ENCODE assay signal across 39 cellular contexts in genomic region chr11:71577469-71578004, GRCh38. TPM values are rescaled to one million over a fixed set of nuclear protein-coding genes. Genes with fewer than 3 reads are reported as not detected.
"Had no signal": no experiment of that assay in that cellular context is flagged by ENCODE, and none has a peak within 500 bp of the region (broad histone marks: within the 10 kb centered on the region; RNA-seq: fewer than 3 reads in every experiment).

No MANE protein-coding gene starts in this region.

- H3K27ac ChIP-seq: adrenal gland, body of pancreas, cardiac muscle cell, colonic mucosa, epithelial cell of prostate, esophagus squamous epithelium, gastroesophageal sphincter had no signal

- DNase-seq: activated CD4-positive, alpha-beta memory T cell treated with anti-CD3 and anti-CD28 coated beads for 36 hours; activated CD4-positive, alpha-beta T cell treated with anti-CD3 and anti-CD28 coated beads for 36 hours; activated CD4-positive, alpha-beta T cell treated with anti-CD3 and anti-CD28 coated beads, Interleukin-2, amount 10 ng/mL, durations not matched to agents 24 days and 14 days; activated CD4-positive, CD25-positive, alpha-beta regulatory T cell; activated CD4-positive, CD25-positive, alpha-beta regulatory T cell treated with anti-CD3 and anti-CD28 coated beads, Interleukin-2, amount 50 U/mL, for 72 hours; activated CD8-positive, alpha-beta memory T cell treated with anti-CD3 and anti-CD28 coated beads, Interleukin-2, amount 10 ng/mL, durations not matched to agents 7 days and 5 days; activated CD8-positive, alpha-beta memory T cell treated with anti-CD3 and anti-CD28 coated beads, Interleukin-2, amount 50 U/mL, for 4 hours; activated CD8-positive, alpha-beta T cell treated with anti-CD3 and anti-CD28 coated beads, Interleukin-2, amount 10 ng/mL, durations not matched to agents 7 days and 5 days; activated effector memory CD4-positive, alpha-beta T cell treated with anti-CD3 and anti-CD28 coated beads, Interleukin-2, amount 50 U/mL, for 16 hours; activated naive CD4-positive, alpha-beta T cell treated with anti-CD3 and anti-CD28 coated beads for 36 hours; activated naive CD8-positive, alpha-beta T cell treated with anti-CD3 and anti-CD28 coated beads for 36 hours; activated naive CD8-positive, alpha-beta T cell treated with anti-CD3 and anti-CD28 coated beads, Interleukin-2, amount 50 U/mL, for 24 hours; activated T-cell treated with anti-CD3 and anti-CD28 coated beads, Interleukin-2, amount 50 U/mL, for 1 hour; activated T-cell treated with anti-CD3 and anti-CD28 coated beads, Interleukin-2, amount 50 U/mL, for 48 hours; adrenal gland; amygdala; aorta; body of pancreas; central memory CD4-positive, alpha-beta T cell; cerebellar nuclear complex; colonic mucosa; effector CD8-positive, alpha-beta T cell; esophagus squamous epithelium; foreskin melanocyte; T-helper 2 cell had no signal

- H3K36me3 ChIP-seq: adrenal gland, cardiac muscle cell, colonic mucosa, esophagus squamous epithelium, gastroesophageal sphincter had no signal

- H3K4me1 ChIP-seq: adrenal gland, body of pancreas, colonic mucosa had no signal

- FAIRE-seq: endometrium, endothelial cell of umbilical vein had no signal

- H3K4me3 ChIP-seq: adrenal gland, body of pancreas, cardiac muscle cell, colonic mucosa, esophagus squamous epithelium, gastroesophageal sphincter had no signal

- H3K27me3 ChIP-seq: adrenal gland, body of pancreas, cardiac muscle cell, colonic mucosa had no signal

- H3K9me3 ChIP-seq: adrenal gland, body of pancreas, colonic mucosa, esophagus squamous epithelium, gastroesophageal sphincter had no signal

- ATAC-seq: activated CD4-positive, alpha-beta T cell treated with anti-CD3 and anti-CD28 coated beads for 36 hours; activated CD8-positive, alpha-beta memory T cell treated with anti-CD3 and anti-CD28 coated beads, Interleukin-2, amount 10 ng/mL, durations not matched to agents 7 days and 5 days; activated CD8-positive, alpha-beta T cell treated with anti-CD3 and anti-CD28 coated beads, Interleukin-2, amount 10 ng/mL, durations not matched to agents 7 days and 5 days; activated naive CD8-positive, alpha-beta T cell treated with anti-CD3 and anti-CD28 coated beads, Interleukin-2, amount 50 U/mL, for 24 hours; body of pancreas; gastroesophageal sphincter had no signal

RNA-seq across cellular contexts. Expression of gene KRTAP5-11, which starts 5.1 kb away (rescaled TPM):
- total RNA-seq: activated CD4-positive, alpha-beta memory T cell treated with anti-CD3 and anti-CD28 coated beads for 36 hours; activated CD4-positive, alpha-beta T cell treated with anti-CD3 and anti-CD28 coated beads for 36 hours; activated CD4-positive, alpha-beta T cell treated with anti-CD3 and anti-CD28 coated beads, Interleukin-2, amount 10 ng/mL, durations not matched to agents 24 days and 14 days; activated CD8-positive, alpha-beta memory T cell treated with anti-CD3 and anti-CD28 coated beads for 36 hours; activated CD8-positive, alpha-beta memory T cell treated with anti-CD3 and anti-CD28 coated beads, Interleukin-2, amount 10 ng/mL, durations not matched to agents 7 days and 5 days; activated CD8-positive, alpha-beta T cell treated with anti-CD3 and anti-CD28 coated beads, Interleukin-2, amount 10 ng/mL, durations not matched to agents 7 days and 5 days; activated naive CD4-positive, alpha-beta T cell treated with anti-CD3 and anti-CD28 coated beads for 36 hours; activated naive CD8-positive, alpha-beta T cell treated with anti-CD3 and anti-CD28 coated beads for 36 hours; activated T-helper 1 cell treated with anti-CD3 and anti-CD28 coated beads, Interleukin-12 subunit alpha, Interleukin-12 subunit beta, Interleukin-2, Interleukin-4 antibody, amounts not matched to agents 30 ng/mL and 10 ng/mL and 1 ng/mL, durations not matched to agents 14 hours and 24 hours and 36 hours; activated T-helper 2 cell treated with anti-CD3 and anti-CD28 coated beads, Interferon-gamma antibody, Interleukin-2, Interleukin-4, amounts not matched to agents 10 μg/mL and 5 μg/mL and 100 μg/mL, durations not matched to agents 14 hours and 24 hours and 36 hours; adrenal gland; aorta; body of pancreas; cardiac muscle cell; colonic mucosa; dermis microvascular lymphatic vessel endothelial cell; endothelial cell of umbilical vein; esophagus squamous epithelium; fibroblast of lung; fibroblast of villous mesenchyme; gastroesophageal sphincter; glomerular endothelial cell; T-helper 1 cell treated with Interleukin-12 subunit alpha and Interleukin-12 subunit beta and Interleukin-4 antibody, amounts not matched to agents 30 ng/mL and 1 ng/mL, for 36 hours had no signal
- polyA plus RNA-seq: adrenal gland, aorta, cardiac muscle cell, endothelial cell of umbilical vein, esophagus, fibroblast of lung had no signal

RNA-seq across cellular contexts. Expression of gene KRTAP5-10, which starts 12.2 kb away (rescaled TPM):
- total RNA-seq: activated CD4-positive, alpha-beta memory T cell treated with anti-CD3 and anti-CD28 coated beads for 36 hours; activated CD4-positive, alpha-beta T cell treated with anti-CD3 and anti-CD28 coated beads for 36 hours; activated CD4-positive, alpha-beta T cell treated with anti-CD3 and anti-CD28 coated beads, Interleukin-2, amount 10 ng/mL, durations not matched to agents 24 days and 14 days; activated CD8-positive, alpha-beta memory T cell treated with anti-CD3 and anti-CD28 coated beads for 36 hours; activated CD8-positive, alpha-beta memory T cell treated with anti-CD3 and anti-CD28 coated beads, Interleukin-2, amount 10 ng/mL, durations not matched to agents 7 days and 5 days; activated CD8-positive, alpha-beta T cell treated with anti-CD3 and anti-CD28 coated beads, Interleukin-2, amount 10 ng/mL, durations not matched to agents 7 days and 5 days; activated naive CD4-positive, alpha-beta T cell treated with anti-CD3 and anti-CD28 coated beads for 36 hours; activated naive CD8-positive, alpha-beta T cell treated with anti-CD3 and anti-CD28 coated beads for 36 hours; activated T-helper 1 cell treated with anti-CD3 and anti-CD28 coated beads, Interleukin-12 subunit alpha, Interleukin-12 subunit beta, Interleukin-2, Interleukin-4 antibody, amounts not matched to agents 30 ng/mL and 10 ng/mL and 1 ng/mL, durations not matched to agents 14 hours and 24 hours and 36 hours; activated T-helper 2 cell treated with anti-CD3 and anti-CD28 coated beads, Interferon-gamma antibody, Interleukin-2, Interleukin-4, amounts not matched to agents 10 μg/mL and 5 μg/mL and 100 μg/mL, durations not matched to agents 14 hours and 24 hours and 36 hours; adrenal gland; aorta; body of pancreas; cardiac muscle cell; dermis microvascular lymphatic vessel endothelial cell; endothelial cell of umbilical vein; esophagus squamous epithelium; fibroblast of lung; fibroblast of villous mesenchyme; gastroesophageal sphincter; glomerular endothelial cell; T-helper 1 cell treated with Interleukin-12 subunit alpha and Interleukin-12 subunit beta and Interleukin-4 antibody, amounts not matched to agents 30 ng/mL and 1 ng/mL, for 36 hours had no signal
- polyA plus RNA-seq: endothelial cell of umbilical vein, fibroblast of lung had no signal

RNA-seq across cellular contexts. Expression of gene KRTAP5-9, which starts 29.3 kb away (rescaled TPM):
- total RNA-seq: activated CD4-positive, alpha-beta T cell treated with anti-CD3 and anti-CD28 coated beads, Interleukin-2, amount 10 ng/mL, durations not matched to agents 24 days and 14 days; activated CD8-positive, alpha-beta memory T cell treated with anti-CD3 and anti-CD28 coated beads for 36 hours; activated CD8-positive, alpha-beta memory T cell treated with anti-CD3 and anti-CD28 coated beads, Interleukin-2, amount 10 ng/mL, durations not matched to agents 7 days and 5 days; activated CD8-positive, alpha-beta T cell treated with anti-CD3 and anti-CD28 coated beads, Interleukin-2, amount 10 ng/mL, durations not matched to agents 7 days and 5 days; activated naive CD4-positive, alpha-beta T cell treated with anti-CD3 and anti-CD28 coated beads for 36 hours; activated naive CD8-positive, alpha-beta T cell treated with anti-CD3 and anti-CD28 coated beads for 36 hours; activated T-helper 1 cell treated with anti-CD3 and anti-CD28 coated beads, Interleukin-12 subunit alpha, Interleukin-12 subunit beta, Interleukin-2, Interleukin-4 antibody, amounts not matched to agents 30 ng/mL and 10 ng/mL and 1 ng/mL, durations not matched to agents 14 hours and 24 hours and 36 hours; activated T-helper 2 cell treated with anti-CD3 and anti-CD28 coated beads, Interferon-gamma antibody, Interleukin-2, Interleukin-4, amounts not matched to agents 10 μg/mL and 5 μg/mL and 100 μg/mL, durations not matched to agents 14 hours and 24 hours and 36 hours; dermis microvascular lymphatic vessel endothelial cell; endothelial cell of umbilical vein; esophagus squamous epithelium; fibroblast of lung; fibroblast of villous mesenchyme; gastroesophageal sphincter; glomerular endothelial cell; T-helper 1 cell treated with Interleukin-12 subunit alpha and Interleukin-12 subunit beta and Interleukin-4 antibody, amounts not matched to agents 30 ng/mL and 1 ng/mL, for 36 hours had no signal
- polyA plus RNA-seq: cardiac muscle cell, fibroblast of lung had no signal

RNA-seq across cellular contexts. Expression of gene KRTAP5-8, which starts 39.7 kb away (rescaled TPM):
- total RNA-seq: activated CD4-positive, alpha-beta memory T cell treated with anti-CD3 and anti-CD28 coated beads for 36 hours; activated CD4-positive, alpha-beta T cell treated with anti-CD3 and anti-CD28 coated beads for 36 hours; activated CD4-positive, alpha-beta T cell treated with anti-CD3 and anti-CD28 coated beads, Interleukin-2, amount 10 ng/mL, durations not matched to agents 24 days and 14 days; activated CD8-positive, alpha-beta memory T cell treated with anti-CD3 and anti-CD28 coated beads for 36 hours; activated CD8-positive, alpha-beta memory T cell treated with anti-CD3 and anti-CD28 coated beads, Interleukin-2, amount 10 ng/mL, durations not matched to agents 7 days and 5 days; activated naive CD4-positive, alpha-beta T cell treated with anti-CD3 and anti-CD28 coated beads for 36 hours; activated naive CD8-positive, alpha-beta T cell treated with anti-CD3 and anti-CD28 coated beads for 36 hours; activated T-helper 1 cell treated with anti-CD3 and anti-CD28 coated beads, Interleukin-12 subunit alpha, Interleukin-12 subunit beta, Interleukin-2, Interleukin-4 antibody, amounts not matched to agents 30 ng/mL and 10 ng/mL and 1 ng/mL, durations not matched to agents 14 hours and 24 hours and 36 hours; activated T-helper 2 cell treated with anti-CD3 and anti-CD28 coated beads, Interferon-gamma antibody, Interleukin-2, Interleukin-4, amounts not matched to agents 10 μg/mL and 5 μg/mL and 100 μg/mL, durations not matched to agents 14 hours and 24 hours and 36 hours; body of pancreas; cardiac muscle cell; dermis microvascular lymphatic vessel endothelial cell; endothelial cell of umbilical vein; fibroblast of lung; fibroblast of villous mesenchyme; glomerular endothelial cell had no signal
- polyA plus RNA-seq: adrenal gland, aorta, cardiac muscle cell, fibroblast of lung had no signal

RNA-seq across cellular contexts. Expression of gene KRTAP5-7, which starts 50.5 kb away (rescaled TPM):
- total RNA-seq: activated CD4-positive, alpha-beta memory T cell treated with anti-CD3 and anti-CD28 coated beads for 36 hours; activated CD4-positive, alpha-beta T cell treated with anti-CD3 and anti-CD28 coated beads, Interleukin-2, amount 10 ng/mL, durations not matched to agents 24 days and 14 days; activated CD8-positive, alpha-beta memory T cell treated with anti-CD3 and anti-CD28 coated beads for 36 hours; activated CD8-positive, alpha-beta memory T cell treated with anti-CD3 and anti-CD28 coated beads, Interleukin-2, amount 10 ng/mL, durations not matched to agents 7 days and 5 days; activated CD8-positive, alpha-beta T cell treated with anti-CD3 and anti-CD28 coated beads, Interleukin-2, amount 10 ng/mL, durations not matched to agents 7 days and 5 days; activated naive CD4-positive, alpha-beta T cell treated with anti-CD3 and anti-CD28 coated beads for 36 hours; activated naive CD8-positive, alpha-beta T cell treated with anti-CD3 and anti-CD28 coated beads for 36 hours; body of pancreas; cardiac muscle cell; dermis microvascular lymphatic vessel endothelial cell; endothelial cell of umbilical vein; fibroblast of villous mesenchyme; gastroesophageal sphincter; glomerular endothelial cell had no signal
- polyA plus RNA-seq: aorta, cardiac muscle cell, fibroblast of lung had no signal
